In the genomic region with DNA sequence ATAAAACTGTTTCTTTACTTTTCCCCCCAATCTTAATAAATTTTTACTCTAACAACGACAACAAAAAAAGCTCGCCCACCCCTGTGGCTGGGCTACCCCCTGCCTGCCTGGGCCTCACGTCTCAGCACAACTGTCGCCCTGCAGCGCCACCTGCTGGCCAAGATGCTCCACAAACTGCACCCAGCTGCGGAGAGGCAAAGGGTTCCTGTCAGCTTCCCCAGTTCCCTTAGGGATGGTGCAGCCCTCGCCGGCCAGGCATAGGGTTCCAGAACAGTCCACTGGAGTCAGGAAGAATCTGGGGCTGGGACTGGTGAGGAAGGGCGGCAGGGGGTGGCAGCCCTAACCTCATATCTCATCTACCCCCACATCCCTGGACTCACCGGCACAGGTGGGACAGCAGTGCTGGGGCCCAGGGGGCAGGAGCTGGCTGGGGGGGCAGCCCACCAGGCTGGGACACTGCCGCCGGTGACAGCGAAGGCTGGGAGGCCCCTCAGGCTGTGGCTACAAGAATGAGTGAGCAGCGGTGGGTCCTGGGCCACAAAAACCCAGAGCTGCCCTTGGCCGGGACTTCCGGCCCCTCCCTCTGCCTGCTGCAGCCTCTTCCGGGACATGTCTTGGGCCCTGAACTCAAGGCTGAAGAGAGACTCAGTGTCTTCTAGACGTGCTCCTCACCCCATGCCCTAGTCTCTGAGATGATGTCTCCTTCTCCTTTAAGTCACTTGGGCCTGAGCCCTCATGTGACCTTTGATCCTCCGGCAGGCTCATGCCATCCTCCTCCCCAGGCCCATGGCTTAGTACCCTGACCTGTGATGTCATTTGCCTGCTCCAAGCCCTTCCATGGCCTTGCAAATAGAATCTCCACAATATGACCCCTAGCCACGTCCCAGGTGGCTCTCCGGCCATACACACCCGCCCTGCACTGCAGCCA, we compare ENCODE assay signal across 1 cellular context.
TF ChIP-seq lines count a peak whose summit lies in the region.

No MANE protein-coding gene starts in this region.

TF ChIP-seq in K562, 482 proteins besides CTCF, POLR2A, EP300 and RAD21 (continued from another document and continues in another):
- TF ChIP-seq, protein P1, sequence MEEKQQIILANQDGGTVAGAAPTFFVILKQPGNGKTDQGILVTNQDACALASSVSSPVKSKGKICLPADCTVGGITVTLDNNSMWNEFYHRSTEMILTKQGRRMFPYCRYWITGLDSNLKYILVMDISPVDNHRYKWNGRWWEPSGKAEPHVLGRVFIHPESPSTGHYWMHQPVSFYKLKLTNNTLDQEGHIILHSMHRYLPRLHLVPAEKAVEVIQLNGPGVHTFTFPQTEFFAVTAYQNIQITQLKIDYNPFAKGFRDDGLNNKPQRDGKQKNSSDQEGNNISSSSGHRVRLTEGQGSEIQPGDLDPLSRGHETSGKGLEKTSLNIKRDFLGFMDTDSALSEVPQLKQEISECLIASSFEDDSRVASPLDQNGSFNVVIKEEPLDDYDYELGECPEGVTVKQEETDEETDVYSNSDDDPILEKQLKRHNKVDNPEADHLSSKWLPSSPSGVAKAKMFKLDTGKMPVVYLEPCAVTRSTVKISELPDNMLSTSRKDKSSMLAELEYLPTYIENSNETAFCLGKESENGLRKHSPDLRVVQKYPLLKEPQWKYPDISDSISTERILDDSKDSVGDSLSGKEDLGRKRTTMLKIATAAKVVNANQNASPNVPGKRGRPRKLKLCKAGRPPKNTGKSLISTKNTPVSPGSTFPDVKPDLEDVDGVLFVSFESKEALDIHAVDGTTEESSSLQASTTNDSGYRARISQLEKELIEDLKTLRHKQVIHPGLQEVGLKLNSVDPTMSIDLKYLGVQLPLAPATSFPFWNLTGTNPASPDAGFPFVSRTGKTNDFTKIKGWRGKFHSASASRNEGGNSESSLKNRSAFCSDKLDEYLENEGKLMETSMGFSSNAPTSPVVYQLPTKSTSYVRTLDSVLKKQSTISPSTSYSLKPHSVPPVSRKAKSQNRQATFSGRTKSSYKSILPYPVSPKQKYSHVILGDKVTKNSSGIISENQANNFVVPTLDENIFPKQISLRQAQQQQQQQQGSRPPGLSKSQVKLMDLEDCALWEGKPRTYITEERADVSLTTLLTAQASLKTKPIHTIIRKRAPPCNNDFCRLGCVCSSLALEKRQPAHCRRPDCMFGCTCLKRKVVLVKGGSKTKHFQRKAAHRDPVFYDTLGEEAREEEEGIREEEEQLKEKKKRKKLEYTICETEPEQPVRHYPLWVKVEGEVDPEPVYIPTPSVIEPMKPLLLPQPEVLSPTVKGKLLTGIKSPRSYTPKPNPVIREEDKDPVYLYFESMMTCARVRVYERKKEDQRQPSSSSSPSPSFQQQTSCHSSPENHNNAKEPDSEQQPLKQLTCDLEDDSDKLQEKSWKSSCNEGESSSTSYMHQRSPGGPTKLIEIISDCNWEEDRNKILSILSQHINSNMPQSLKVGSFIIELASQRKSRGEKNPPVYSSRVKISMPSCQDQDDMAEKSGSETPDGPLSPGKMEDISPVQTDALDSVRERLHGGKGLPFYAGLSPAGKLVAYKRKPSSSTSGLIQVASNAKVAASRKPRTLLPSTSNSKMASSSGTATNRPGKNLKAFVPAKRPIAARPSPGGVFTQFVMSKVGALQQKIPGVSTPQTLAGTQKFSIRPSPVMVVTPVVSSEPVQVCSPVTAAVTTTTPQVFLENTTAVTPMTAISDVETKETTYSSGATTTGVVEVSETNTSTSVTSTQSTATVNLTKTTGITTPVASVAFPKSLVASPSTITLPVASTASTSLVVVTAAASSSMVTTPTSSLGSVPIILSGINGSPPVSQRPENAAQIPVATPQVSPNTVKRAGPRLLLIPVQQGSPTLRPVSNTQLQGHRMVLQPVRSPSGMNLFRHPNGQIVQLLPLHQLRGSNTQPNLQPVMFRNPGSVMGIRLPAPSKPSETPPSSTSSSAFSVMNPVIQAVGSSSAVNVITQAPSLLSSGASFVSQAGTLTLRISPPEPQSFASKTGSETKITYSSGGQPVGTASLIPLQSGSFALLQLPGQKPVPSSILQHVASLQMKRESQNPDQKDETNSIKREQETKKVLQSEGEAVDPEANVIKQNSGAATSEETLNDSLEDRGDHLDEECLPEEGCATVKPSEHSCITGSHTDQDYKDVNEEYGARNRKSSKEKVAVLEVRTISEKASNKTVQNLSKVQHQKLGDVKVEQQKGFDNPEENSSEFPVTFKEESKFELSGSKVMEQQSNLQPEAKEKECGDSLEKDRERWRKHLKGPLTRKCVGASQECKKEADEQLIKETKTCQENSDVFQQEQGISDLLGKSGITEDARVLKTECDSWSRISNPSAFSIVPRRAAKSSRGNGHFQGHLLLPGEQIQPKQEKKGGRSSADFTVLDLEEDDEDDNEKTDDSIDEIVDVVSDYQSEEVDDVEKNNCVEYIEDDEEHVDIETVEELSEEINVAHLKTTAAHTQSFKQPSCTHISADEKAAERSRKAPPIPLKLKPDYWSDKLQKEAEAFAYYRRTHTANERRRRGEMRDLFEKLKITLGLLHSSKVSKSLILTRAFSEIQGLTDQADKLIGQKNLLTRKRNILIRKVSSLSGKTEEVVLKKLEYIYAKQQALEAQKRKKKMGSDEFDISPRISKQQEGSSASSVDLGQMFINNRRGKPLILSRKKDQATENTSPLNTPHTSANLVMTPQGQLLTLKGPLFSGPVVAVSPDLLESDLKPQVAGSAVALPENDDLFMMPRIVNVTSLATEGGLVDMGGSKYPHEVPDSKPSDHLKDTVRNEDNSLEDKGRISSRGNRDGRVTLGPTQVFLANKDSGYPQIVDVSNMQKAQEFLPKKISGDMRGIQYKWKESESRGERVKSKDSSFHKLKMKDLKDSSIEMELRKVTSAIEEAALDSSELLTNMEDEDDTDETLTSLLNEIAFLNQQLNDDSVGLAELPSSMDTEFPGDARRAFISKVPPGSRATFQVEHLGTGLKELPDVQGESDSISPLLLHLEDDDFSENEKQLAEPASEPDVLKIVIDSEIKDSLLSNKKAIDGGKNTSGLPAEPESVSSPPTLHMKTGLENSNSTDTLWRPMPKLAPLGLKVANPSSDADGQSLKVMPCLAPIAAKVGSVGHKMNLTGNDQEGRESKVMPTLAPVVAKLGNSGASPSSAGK (IDR thresholded peaks at IDR 0.05), result no peak
- TF ChIP-seq ZNF764 (CRISPR knock-in tag; IDR thresholded peaks at IDR 0.05; ENCODE audit: low read depth), result no peak
- TF ChIP-seq ZNF165 (CRISPR knock-in tag; IDR thresholded peaks at IDR 0.05; ENCODE audit: borderline replicate concordance), result no peak
- no peak for TF ChIP-seq C11orf30 (IDR thresholded peaks at IDR 0.05; ENCODE audit: low read depth)
- TF ChIP-seq FOXP1 (CRISPR knock-in tag; IDR thresholded peaks at IDR 0.05), result no peak
- TF ChIP-seq EZH2 (IDR thresholded peaks at IDR 0.05; ENCODE audit: borderline replicate concordance, low read depth, low read length), result no peak
- TF ChIP-seq PTRF (tag; IDR thresholded peaks at IDR 0.05), result no peak
- no peak for TF ChIP-seq RAD51 (IDR thresholded peaks at IDR 0.05; ENCODE audit: borderline replicate concordance, low read depth)
- TF ChIP-seq, protein P2, sequence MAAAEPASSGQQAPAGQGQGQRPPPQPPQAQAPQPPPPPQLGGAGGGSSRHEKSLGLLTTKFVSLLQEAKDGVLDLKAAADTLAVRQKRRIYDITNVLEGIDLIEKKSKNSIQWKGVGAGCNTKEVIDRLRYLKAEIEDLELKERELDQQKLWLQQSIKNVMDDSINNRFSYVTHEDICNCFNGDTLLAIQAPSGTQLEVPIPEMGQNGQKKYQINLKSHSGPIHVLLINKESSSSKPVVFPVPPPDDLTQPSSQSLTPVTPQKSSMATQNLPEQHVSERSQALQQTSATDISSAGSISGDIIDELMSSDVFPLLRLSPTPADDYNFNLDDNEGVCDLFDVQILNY (CRISPR knock-in tag; IDR thresholded peaks at IDR 0.05), result no peak
- TF ChIP-seq GATAD2A (IDR thresholded peaks at IDR 0.05), result no peak
- TF ChIP-seq EWSR1 (IDR thresholded peaks at IDR 0.05; ENCODE audit: borderline replicate concordance, low read depth, partially characterized antibody), result no peak
- TF ChIP-seq, protein P3, sequence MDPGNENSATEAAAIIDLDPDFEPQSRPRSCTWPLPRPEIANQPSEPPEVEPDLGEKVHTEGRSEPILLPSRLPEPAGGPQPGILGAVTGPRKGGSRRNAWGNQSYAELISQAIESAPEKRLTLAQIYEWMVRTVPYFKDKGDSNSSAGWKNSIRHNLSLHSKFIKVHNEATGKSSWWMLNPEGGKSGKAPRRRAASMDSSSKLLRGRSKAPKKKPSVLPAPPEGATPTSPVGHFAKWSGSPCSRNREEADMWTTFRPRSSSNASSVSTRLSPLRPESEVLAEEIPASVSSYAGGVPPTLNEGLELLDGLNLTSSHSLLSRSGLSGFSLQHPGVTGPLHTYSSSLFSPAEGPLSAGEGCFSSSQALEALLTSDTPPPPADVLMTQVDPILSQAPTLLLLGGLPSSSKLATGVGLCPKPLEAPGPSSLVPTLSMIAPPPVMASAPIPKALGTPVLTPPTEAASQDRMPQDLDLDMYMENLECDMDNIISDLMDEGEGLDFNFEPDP (CRISPR knock-in tag; IDR thresholded peaks at IDR 0.05), result no peak
- no peak for TF ChIP-seq SRSF1 (IDR thresholded peaks at IDR 0.05; ENCODE audit: low read depth, low read length)
- no peak for TF ChIP-seq PCBP2 (IDR thresholded peaks at IDR 0.05; ENCODE audit: low read depth, low read length, poor library complexity, severe bottlenecking)
- no peak for TF ChIP-seq PHB2 (IDR thresholded peaks at IDR 0.05; ENCODE audit: low read depth)
- no peak for TF ChIP-seq RUNX1 (IDR thresholded peaks at IDR 0.05; ENCODE audit: low read depth)
- no peak for TF ChIP-seq NELFE (IDR thresholded peaks at IDR 0.05; ENCODE audit: insufficient read depth, insufficient read length)
- TF ChIP-seq, protein P4, sequence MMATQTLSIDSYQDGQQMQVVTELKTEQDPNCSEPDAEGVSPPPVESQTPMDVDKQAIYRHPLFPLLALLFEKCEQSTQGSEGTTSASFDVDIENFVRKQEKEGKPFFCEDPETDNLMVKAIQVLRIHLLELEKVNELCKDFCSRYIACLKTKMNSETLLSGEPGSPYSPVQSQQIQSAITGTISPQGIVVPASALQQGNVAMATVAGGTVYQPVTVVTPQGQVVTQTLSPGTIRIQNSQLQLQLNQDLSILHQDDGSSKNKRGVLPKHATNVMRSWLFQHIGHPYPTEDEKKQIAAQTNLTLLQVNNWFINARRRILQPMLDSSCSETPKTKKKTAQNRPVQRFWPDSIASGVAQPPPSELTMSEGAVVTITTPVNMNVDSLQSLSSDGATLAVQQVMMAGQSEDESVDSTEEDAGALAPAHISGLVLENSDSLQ (IDR thresholded peaks at IDR 0.05), result no peak
- TF ChIP-seq ZNF586 (CRISPR knock-in tag; conservative IDR thresholded peaks at IDR 0.05), result no peak
- TF ChIP-seq HMG20A (CRISPR knock-in tag; conservative IDR thresholded peaks at IDR 0.05), result no peak
- peak; percentile 100 for TF ChIP-seq CBX5 (IDR thresholded peaks at IDR 0.05; ENCODE audit: borderline replicate concordance, low read depth)
- TF ChIP-seq TEAD4 (IDR thresholded peaks at IDR 0.05; ENCODE audit: low read length), result no peak; the same call in 1 of the 2 replicates
- no peak for TF ChIP-seq TEAD4 (CRISPR knock-in tag; IDR thresholded peaks at IDR 0.05; ENCODE audit: borderline replicate concordance)
- no peak for TF ChIP-seq NFE2L1 (tag; IDR thresholded peaks at IDR 0.05; ENCODE audit: borderline replicate concordance, low read depth)
- TF ChIP-seq CCNT2 (IDR thresholded peaks at IDR 0.05; ENCODE audit: borderline replicate concordance, extremely low read depth, insufficient read length, low read depth, low read length), result no peak
- TF ChIP-seq MTA3 (IDR thresholded peaks at IDR 0.05; ENCODE audit: borderline replicate concordance), result no peak; the same call in 1 of the 2 replicates
- TF ChIP-seq SLC30A9 (CRISPR knock-in tag; IDR thresholded peaks at IDR 0.05), result no peak
- TF ChIP-seq, protein P5, sequence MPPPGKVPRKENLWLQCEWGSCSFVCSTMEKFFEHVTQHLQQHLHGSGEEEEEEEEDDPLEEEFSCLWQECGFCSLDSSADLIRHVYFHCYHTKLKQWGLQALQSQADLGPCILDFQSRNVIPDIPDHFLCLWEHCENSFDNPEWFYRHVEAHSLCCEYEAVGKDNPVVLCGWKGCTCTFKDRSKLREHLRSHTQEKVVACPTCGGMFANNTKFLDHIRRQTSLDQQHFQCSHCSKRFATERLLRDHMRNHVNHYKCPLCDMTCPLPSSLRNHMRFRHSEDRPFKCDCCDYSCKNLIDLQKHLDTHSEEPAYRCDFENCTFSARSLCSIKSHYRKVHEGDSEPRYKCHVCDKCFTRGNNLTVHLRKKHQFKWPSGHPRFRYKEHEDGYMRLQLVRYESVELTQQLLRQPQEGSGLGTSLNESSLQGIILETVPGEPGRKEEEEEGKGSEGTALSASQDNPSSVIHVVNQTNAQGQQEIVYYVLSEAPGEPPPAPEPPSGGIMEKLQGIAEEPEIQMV (tag; conservative IDR thresholded peaks at IDR 0.05; ENCODE audit: low read depth), result no peak
- no peak for TF ChIP-seq ZFP1 (CRISPR knock-in tag; IDR thresholded peaks at IDR 0.05)
- TF ChIP-seq, protein P6, sequence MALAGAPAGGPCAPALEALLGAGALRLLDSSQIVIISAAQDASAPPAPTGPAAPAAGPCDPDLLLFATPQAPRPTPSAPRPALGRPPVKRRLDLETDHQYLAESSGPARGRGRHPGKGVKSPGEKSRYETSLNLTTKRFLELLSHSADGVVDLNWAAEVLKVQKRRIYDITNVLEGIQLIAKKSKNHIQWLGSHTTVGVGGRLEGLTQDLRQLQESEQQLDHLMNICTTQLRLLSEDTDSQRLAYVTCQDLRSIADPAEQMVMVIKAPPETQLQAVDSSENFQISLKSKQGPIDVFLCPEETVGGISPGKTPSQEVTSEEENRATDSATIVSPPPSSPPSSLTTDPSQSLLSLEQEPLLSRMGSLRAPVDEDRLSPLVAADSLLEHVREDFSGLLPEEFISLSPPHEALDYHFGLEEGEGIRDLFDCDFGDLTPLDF (CRISPR knock-in tag; IDR thresholded peaks at IDR 0.05), result no peak
- TF ChIP-seq POLR2AphosphoS5 (IDR thresholded peaks at IDR 0.05; ENCODE audit: control insufficient read depth, insufficient read depth, low read depth, low read length), result no peak
- no peak for TF ChIP-seq HDAC1 (IDR thresholded peaks at IDR 0.05)
- peak; percentile 1; the same call in 1 of the 2 replicates for TF ChIP-seq NFATC3 (IDR thresholded peaks at IDR 0.05)
- no peak for TF ChIP-seq CHD2 (IDR thresholded peaks at IDR 0.05; ENCODE audit: low read depth, low read length)
- no peak for TF ChIP-seq SNIP1 (IDR thresholded peaks at IDR 0.05; ENCODE audit: low read depth)
- TF ChIP-seq RB1 (IDR thresholded peaks at IDR 0.05; ENCODE audit: low read depth), result peak; percentile 81; the same call in 1 of the 2 replicates
- TF ChIP-seq ZNF23 (CRISPR knock-in tag; IDR thresholded peaks at IDR 0.05), result no peak
- no peak for TF ChIP-seq XRCC4 (IDR thresholded peaks at IDR 0.05; ENCODE audit: extremely low read depth, insufficient read depth, insufficient read length)
- TF ChIP-seq ZNF780A (CRISPR knock-in tag; IDR thresholded peaks at IDR 0.05), result no peak
- TF ChIP-seq, protein P7, sequence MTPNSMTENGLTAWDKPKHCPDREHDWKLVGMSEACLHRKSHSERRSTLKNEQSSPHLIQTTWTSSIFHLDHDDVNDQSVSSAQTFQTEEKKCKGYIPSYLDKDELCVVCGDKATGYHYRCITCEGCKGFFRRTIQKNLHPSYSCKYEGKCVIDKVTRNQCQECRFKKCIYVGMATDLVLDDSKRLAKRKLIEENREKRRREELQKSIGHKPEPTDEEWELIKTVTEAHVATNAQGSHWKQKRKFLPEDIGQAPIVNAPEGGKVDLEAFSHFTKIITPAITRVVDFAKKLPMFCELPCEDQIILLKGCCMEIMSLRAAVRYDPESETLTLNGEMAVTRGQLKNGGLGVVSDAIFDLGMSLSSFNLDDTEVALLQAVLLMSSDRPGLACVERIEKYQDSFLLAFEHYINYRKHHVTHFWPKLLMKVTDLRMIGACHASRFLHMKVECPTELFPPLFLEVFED (CRISPR knock-in tag; conservative IDR thresholded peaks at IDR 0.05), result peak; percentile 50; the same call in 1 of the 2 replicates
- TF ChIP-seq ZNF239 (CRISPR knock-in tag; IDR thresholded peaks at IDR 0.05), result no peak
- no peak for TF ChIP-seq ZNF79 (CRISPR knock-in tag; IDR thresholded peaks at IDR 0.05; ENCODE audit: low read depth)
- TF ChIP-seq HOXB6 (CRISPR knock-in tag; IDR thresholded peaks at IDR 0.05; ENCODE audit: borderline replicate concordance), result no peak
- no peak for TF ChIP-seq NRF1 (conservative IDR thresholded peaks at IDR 0.05 in 1 of 2, IDR thresholded peaks at IDR 0.05 in 1 of 2)
